ENCODE assay signal across 1 cellular context in the genomic region with DNA sequence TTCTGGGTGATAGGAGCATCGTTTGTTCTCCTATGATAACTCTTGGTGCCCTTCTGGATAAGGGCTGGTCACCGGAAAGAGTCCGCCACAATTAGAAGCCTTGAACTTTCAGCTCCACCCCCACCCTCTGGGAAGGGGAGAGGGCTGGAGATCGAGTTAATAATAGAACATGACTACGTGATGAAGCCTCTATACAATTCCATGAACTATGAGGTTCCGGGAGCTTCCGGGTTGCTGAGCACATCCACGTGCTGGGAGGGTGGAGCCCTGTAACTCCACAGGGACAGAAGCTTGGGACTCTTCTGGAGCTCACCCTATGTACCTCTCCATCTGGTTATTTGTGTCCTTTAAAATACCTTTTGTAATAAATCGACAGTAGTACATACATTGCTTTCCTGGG.
TF ChIP-seq lines count a peak whose summit lies in the region.

No MANE protein-coding gene starts in this region.

TF ChIP-seq in IMR-90, 13 proteins besides CTCF, POLR2A, EP300 and RAD21 (continued from another document):
- TF ChIP-seq BHLHE40 (IDR thresholded peaks at IDR 0.05; ENCODE audit: low read depth, low read length), result no peak
- TF ChIP-seq, protein P1, sequence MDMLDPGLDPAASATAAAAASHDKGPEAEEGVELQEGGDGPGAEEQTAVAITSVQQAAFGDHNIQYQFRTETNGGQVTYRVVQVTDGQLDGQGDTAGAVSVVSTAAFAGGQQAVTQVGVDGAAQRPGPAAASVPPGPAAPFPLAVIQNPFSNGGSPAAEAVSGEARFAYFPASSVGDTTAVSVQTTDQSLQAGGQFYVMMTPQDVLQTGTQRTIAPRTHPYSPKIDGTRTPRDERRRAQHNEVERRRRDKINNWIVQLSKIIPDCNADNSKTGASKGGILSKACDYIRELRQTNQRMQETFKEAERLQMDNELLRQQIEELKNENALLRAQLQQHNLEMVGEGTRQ (IDR thresholded peaks at IDR 0.05; ENCODE audit: low read depth, low read length), result no peak
- TF ChIP-seq CHD1 (IDR thresholded peaks at IDR 0.05; ENCODE audit: low read depth, low read length), result no peak
- no peak for TF ChIP-seq SMC3 (IDR thresholded peaks at IDR 0.05; ENCODE audit: low read depth, low read length)
- no peak for TF ChIP-seq RCOR1 (IDR thresholded peaks at IDR 0.05; ENCODE audit: insufficient replicate concordance, low read length)
- TF ChIP-seq, protein P2, sequence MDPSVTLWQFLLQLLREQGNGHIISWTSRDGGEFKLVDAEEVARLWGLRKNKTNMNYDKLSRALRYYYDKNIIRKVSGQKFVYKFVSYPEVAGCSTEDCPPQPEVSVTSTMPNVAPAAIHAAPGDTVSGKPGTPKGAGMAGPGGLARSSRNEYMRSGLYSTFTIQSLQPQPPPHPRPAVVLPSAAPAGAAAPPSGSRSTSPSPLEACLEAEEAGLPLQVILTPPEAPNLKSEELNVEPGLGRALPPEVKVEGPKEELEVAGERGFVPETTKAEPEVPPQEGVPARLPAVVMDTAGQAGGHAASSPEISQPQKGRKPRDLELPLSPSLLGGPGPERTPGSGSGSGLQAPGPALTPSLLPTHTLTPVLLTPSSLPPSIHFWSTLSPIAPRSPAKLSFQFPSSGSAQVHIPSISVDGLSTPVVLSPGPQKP (IDR thresholded peaks at IDR 0.05; ENCODE audit: borderline replicate concordance, low read depth, low read length), result no peak
- no peak for TF ChIP-seq MXI1 (IDR thresholded peaks at IDR 0.05; ENCODE audit: borderline replicate concordance, low read depth, low read length)
TF ChIP-seq in IMR-90: peak in this region for 0.
